In the genomic region with DNA sequence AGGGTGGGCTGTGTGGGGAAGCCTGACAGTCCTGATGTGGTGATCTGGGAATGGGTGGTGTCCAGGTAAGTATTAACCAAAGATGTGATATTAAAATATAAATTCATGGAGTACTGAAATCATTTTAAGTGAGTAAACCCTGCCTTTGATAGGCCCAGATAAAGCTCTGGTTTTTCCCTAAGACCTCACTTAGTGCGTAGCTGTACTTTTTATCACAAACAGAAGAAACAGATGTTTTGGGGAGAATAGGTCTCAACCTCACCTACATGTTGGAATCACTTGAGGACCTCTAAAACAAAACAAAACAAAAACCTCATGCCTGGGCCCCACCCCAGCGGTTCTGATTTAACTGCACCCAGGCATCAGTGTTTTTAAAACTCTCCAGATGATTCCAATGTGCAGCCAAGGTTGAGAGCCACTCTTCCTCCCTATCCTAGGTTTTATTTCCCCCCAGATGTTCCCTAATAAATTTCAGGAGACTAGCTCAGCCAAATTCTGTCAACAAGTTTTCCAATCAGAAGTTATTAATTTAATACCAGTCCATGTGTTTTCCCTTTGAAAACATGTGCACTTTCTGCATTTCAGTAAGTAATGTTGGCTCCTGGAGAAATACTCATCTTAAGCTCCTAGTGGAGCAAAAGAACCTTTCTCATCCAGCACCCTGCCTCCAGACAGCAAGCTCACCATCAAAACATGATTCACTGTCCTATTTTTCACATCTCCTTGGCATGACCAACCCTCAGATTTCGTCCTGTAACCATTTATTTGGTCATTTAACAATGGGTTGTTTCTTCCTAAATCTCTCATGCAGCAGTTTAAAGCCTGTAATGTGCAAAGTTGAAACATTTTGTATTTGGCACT, we compare ENCODE assay signal across 14 cellular contexts. TPM values are rescaled to one million over a fixed set of nuclear protein-coding genes. Genes with fewer than 3 reads are reported as not detected.
A peak's percentile ranks its signal among the peaks of the same experiment; 100 is the strongest.
DNase-seq lines count a peak whose midpoint lies in the region; ATAC-seq, FAIRE-seq and TF ChIP-seq lines count a peak whose summit lies in the region.
"Had no signal": no experiment of that assay in that cellular context is flagged by ENCODE, and none has a peak within 500 bp of the region (broad histone marks: within the 10 kb centered on the region; RNA-seq: fewer than 3 reads in every experiment).

No MANE protein-coding gene starts in this region.

- H3K9me3 ChIP-seq in mucosa of descending colon, result no peaks in the 10 kb centered on the region
- H3K9me3 ChIP-seq: Peyer's patch had no signal

- no peaks in the 10 kb centered on the region for H3K36me3 ChIP-seq in mucosa of descending colon (ENCODE audit: low read depth)
- H3K36me3 ChIP-seq: Peyer's patch had no signal

- no peaks in the 10 kb centered on the region for H3K27me3 Mint-ChIP-seq in activated CD4-positive, alpha-beta T cell treated with anti-CD3 and anti-CD28 coated beads, Interleukin-2, amount 10 ng/mL, durations not matched to agents 24 days and 14 days
- H3K27me3 Mint-ChIP-seq in effector memory CD8-positive, alpha-beta T cell, result no peaks in the 10 kb centered on the region
- H3K27me3 Mint-ChIP-seq: progenitor cell of endocrine pancreas had no signal

- peaks cover 56% of the 10 kb centered on the region for H3K36me3 Mint-ChIP-seq in activated CD4-positive, alpha-beta T cell treated with anti-CD3 and anti-CD28 coated beads, Interleukin-2, amount 10 ng/mL, durations not matched to agents 24 days and 14 days (ENCODE audit: low read depth)
- peaks cover 23% of the 10 kb centered on the region for H3K36me3 Mint-ChIP-seq in effector memory CD8-positive, alpha-beta T cell (ENCODE audit: insufficient read depth)

- FAIRE-seq in urothelium cell line (lab: Jason Lieb, UNC), result no peak
- FAIRE-seq: A204.1 had no signal

- H3K4me3 Mint-ChIP-seq in activated CD4-positive, alpha-beta T cell treated with anti-CD3 and anti-CD28 coated beads, Interleukin-2, amount 10 ng/mL, durations not matched to agents 24 days and 14 days, result peak overlapping the region; percentile 49
- peak overlapping the region; percentile 31 to 39 for H3K4me3 Mint-ChIP-seq in effector memory CD8-positive, alpha-beta T cell

- TF ChIP-seq CTCF in mucosa of descending colon (IDR thresholded peaks at IDR 0.05), result no peak

- peak; percentile 9 for ATAC-seq in effector memory CD8-positive, alpha-beta T cell (replicated peaks)
- peak; percentile 64 for ATAC-seq in sciatic nerve
- ATAC-seq in mucosa of descending colon, result no peak

- H3K9me3 Mint-ChIP-seq in activated CD4-positive, alpha-beta T cell treated with anti-CD3 and anti-CD28 coated beads, Interleukin-2, amount 10 ng/mL, durations not matched to agents 24 days and 14 days, result peaks cover 13% of the 10 kb centered on the region
- no peaks in the 10 kb centered on the region for H3K9me3 Mint-ChIP-seq in effector memory CD8-positive, alpha-beta T cell

- H3K27ac Mint-ChIP-seq in activated CD4-positive, alpha-beta T cell treated with anti-CD3 and anti-CD28 coated beads, Interleukin-2, amount 10 ng/mL, durations not matched to agents 24 days and 14 days, result peak overlapping the region; percentile 81
- peak overlapping the region; percentile 91 to 93 for H3K27ac Mint-ChIP-seq in effector memory CD8-positive, alpha-beta T cell
- H3K27ac Mint-ChIP-seq: progenitor cell of endocrine pancreas had no signal

- no peaks in the 10 kb centered on the region for H3K4me1 ChIP-seq in mucosa of descending colon (ENCODE audit: low read depth)

- DNase-seq in activated CD4-positive, alpha-beta T cell treated with anti-CD3 and anti-CD28 coated beads, Interleukin-2, amount 10 ng/mL, durations not matched to agents 24 days and 14 days, result peak; percentile 64
- DNase-seq in activated CD4-positive, alpha-beta T cell treated with anti-CD3 and anti-CD28 coated beads for 48 hours, result no peak
- DNase-seq in LHCN-M2 (ENCODE audit: low read depth) (peak; percentile 14), sciatic nerve (ENCODE audit: low spot score) (no peak), NCI-H526 treated with DMSO at 0.1 percent for 48 hours (lab: John Stamatoyannopoulos, UW) (no peak), urothelium cell line (ENCODE audit: low spot score) (no peak), mucosa of descending colon (no peak)
- DNase-seq in effector memory CD8-positive, alpha-beta T cell, result no peak
- DNase-seq: EL; mesenchymal stem cell; Peyer's patch; stimulated activated CD4-positive, alpha-beta T cell treated with anti-CD3 and anti-CD28 coated beads, Interleukin-4, amount 100 ng/mL, for 1 hour had no signal

- no peak overlapping the region for H3K4me3 ChIP-seq in mucosa of descending colon
- H3K4me3 ChIP-seq: Peyer's patch had no signal

- intact Hi-C loops in activated CD4-positive, alpha-beta T cell treated with anti-CD3 and anti-CD28 coated beads, Interleukin-2, amount 10 ng/mL, durations not matched to agents 24 days and 14 days (cut with micrococcal nuclease), result no loop called here
- intact Hi-C loops in sciatic nerve (cut with DNase I), result no loop called here
- intact Hi-C loops in mucosa of descending colon (cut with DNase I, micrococcal nuclease), result no loop called here

- peaks cover 70% of the 10 kb centered on the region for H3K4me1 Mint-ChIP-seq in activated CD4-positive, alpha-beta T cell treated with anti-CD3 and anti-CD28 coated beads, Interleukin-2, amount 10 ng/mL, durations not matched to agents 24 days and 14 days
- H3K4me1 Mint-ChIP-seq in effector memory CD8-positive, alpha-beta T cell (ENCODE audit: low read depth in 2 of 2), result peaks cover 65 to 71% of the 10 kb centered on the region in 2 donors

RNA-seq across cellular contexts. Expression of a gene that starts 27.4 kb away (rescaled TPM):
- 73.1 and 74.0 TPM in 2 replicates for total RNA-seq in activated CD4-positive, alpha-beta T cell treated with anti-CD3 and anti-CD28 coated beads, Interleukin-2, amount 10 ng/mL, durations not matched to agents 24 days and 14 days
- 4.8 and 5.7 TPM in 2 replicates for total RNA-seq in LHCN-M2 (2014; rRNA removed)
- 0.77 TPM for polyA plus RNA-seq in LHCN-M2 (2012)
- 19.6 TPM for total RNA-seq in sciatic nerve
- 1 to 10 TPM; 1.5 to 5.0 (median 3.0) TPM for total RNA-seq in mucosa of descending colon

Comparison
In these comparisons a context has a peak if more than half of its experiments do, and no peak if none do; other contexts are left out.
1. DNase-seq: peak in activated CD4-positive, alpha-beta T cell treated with anti-CD3 and anti-CD28 coated beads, Interleukin-2, amount 10 ng/mL, durations not matched to agents 24 days and 14 days (single experiment) and LHCN-M2 (single experiment); none in activated CD4-positive, alpha-beta T cell treated with anti-CD3 and anti-CD28 coated beads for 48 hours (single experiment), effector memory CD8-positive, alpha-beta T cell (0 of 3), sciatic nerve (single experiment), NCI-H526 treated with DMSO at 0.1 percent for 48 hours (single experiment), urothelium cell line (single experiment) and mucosa of descending colon (0 of 3).